ENCODE assay signal across 23 cellular contexts in genomic region chr9:8804618-8805017, GRCh38.
DNase-seq lines count a peak whose midpoint lies in the region; ATAC-seq, FAIRE-seq and TF ChIP-seq lines count a peak whose summit lies in the region.
"Had no signal": no experiment of that assay in that cellular context is flagged by ENCODE, and none has a peak within 500 bp of the region (broad histone marks: within the 10 kb centered on the region; RNA-seq: fewer than 3 reads in every experiment).

No MANE protein-coding gene starts in this region.

- WGBS in right cardiac atrium, result 80% methylated on average over 3 of the region's 3 CpGs

- H3K27ac ChIP-seq in cardiac muscle cell, result peak overlapping the region; percentile 32
- H3K27ac ChIP-seq in right cardiac atrium (ENCODE audit: low read length), result no peak overlapping the region
- peak overlapping the region; percentile 10 to 73 for H3K27ac ChIP-seq in mucosa of rectum (ENCODE audit: low read depth in 2 of 2, low read length in 2 of 2)
- H3K27ac ChIP-seq: 22Rv1, A549, C4-2B had no signal

- H3K4me1 ChIP-seq in cardiac muscle cell (ENCODE audit: low read depth), result peaks cover 5% of the 10 kb centered on the region
- no peaks in the 10 kb centered on the region for H3K4me1 ChIP-seq in right cardiac atrium (ENCODE audit: control insufficient read depth, insufficient read depth, low read length)
- peaks cover 4 to 19% of the 10 kb centered on the region in 2 donors for H3K4me1 ChIP-seq in mucosa of rectum (ENCODE audit: control insufficient read depth in 2 of 2, insufficient read depth in 2 of 2, low read length in 2 of 2)
- H3K4me1 ChIP-seq: A549 had no signal

- H3K9me3 ChIP-seq in cardiac muscle cell (ENCODE audit: low read depth) (no peaks in the 10 kb centered on the region), right cardiac atrium (ENCODE audit: control insufficient read depth, low read length) (no peaks in the 10 kb centered on the region), mucosa of rectum (ENCODE audit: control insufficient read depth in 2 of 2, low read length in 2 of 2) (no peaks in the 10 kb centered on the region)
- H3K9me3 ChIP-seq: A549, Caco-2 had no signal

- H3K36me3 ChIP-seq in cardiac muscle cell (no peaks in the 10 kb centered on the region), mucosa of rectum (ENCODE audit: control insufficient read depth in 2 of 2, insufficient read depth in 2 of 2, low read length in 2 of 2) (no peaks in the 10 kb centered on the region)

- ATAC-seq in right cardiac atrium, result no peak
- peak; percentile 89 for ATAC-seq in left colon
- ATAC-seq in HG03039 (IDR thresholded peaks at IDR 0.05; ENCODE audit: unreplicated experiment), result no peak
- ATAC-seq: A549, GM12878, HCT116, HepG2 had no signal

- DNase-seq in cardiac muscle cell (ENCODE audit: low read depth in 1 of 2, low spot score in 1 of 2) (no peak), right cardiac atrium (no peak), left colon (no peak), NCI-H2107 treated with DMSO at 0.1 percent for 48 hours (lab: John Stamatoyannopoulos, UW; ENCODE audit: unreplicated experiment) (no peak), GM19239 (ENCODE audit: insufficient read length, low spot score) (no peak)
- DNase-seq: AML-193; CD4-positive, alpha-beta T cell; DND-41; EL; GOT3; H7; HFFc6; KG1 had no signal

- H3K4me3 ChIP-seq in cardiac muscle cell (no peak overlapping the region), right cardiac atrium (ENCODE audit: low read length) (no peak overlapping the region), mucosa of rectum (ENCODE audit: low read length in 2 of 2) (no peak overlapping the region)
- H3K4me3 ChIP-seq: A549, GM12878 had no signal

- TF ChIP-seq CTCF in cardiac muscle cell (IDR thresholded peaks at IDR 0.05; ENCODE audit: low read depth, low read length), result no peak

- intact Hi-C loops in right cardiac atrium (cut with DNase I) (no loop called here), left colon (cut with DNase I, micrococcal nuclease) (no loop called here)

- H3K27me3 ChIP-seq in cardiac muscle cell (no peaks in the 10 kb centered on the region), right cardiac atrium (ENCODE audit: control insufficient read depth, insufficient read depth) (no peaks in the 10 kb centered on the region), mucosa of rectum (ENCODE audit: control insufficient read depth in 2 of 2, insufficient read depth in 2 of 2, low read length in 2 of 2) (no peaks in the 10 kb centered on the region)

- no peak overlapping the region for H3K9ac ChIP-seq in mucosa of rectum (ENCODE audit: low read depth in 1 of 2, low read length in 2 of 2)

- FAIRE-seq in GM19239 (lab: Jason Lieb, UNC), result no peak
- FAIRE-seq: A549, D721Med, GM12878, HepG2 had no signal
